18 cellular contexts compared by ENCODE assay signal in genomic region chrX:13411496-13412207, GRCh38.
"Had no signal": no experiment of that assay in that cellular context is flagged by ENCODE, and none has a peak within 500 bp of the region (broad histone marks: within the 10 kb centered on the region; RNA-seq: fewer than 3 reads in every experiment).

No MANE protein-coding gene starts in this region.

- DNase-seq: activated CD4-positive, alpha-beta T cell treated with anti-CD3 and anti-CD28 coated beads, Interleukin-2, amount 50 U/mL, for 48 hours; activated CD4-positive, CD25-positive, alpha-beta regulatory T cell treated with anti-CD3 and anti-CD28 coated beads, Interleukin-2, amount 50 U/mL, for 72 hours; activated gamma-delta T cell treated with Interleukin-2 at 50 U/mL for 16 hours; effector CD8-positive, alpha-beta T cell; heart left ventricle; immature natural killer cell; kidney glomerular epithelial cell; left ventricle myocardium inferior; naive B cell; stimulated activated CD4-positive, alpha-beta T cell treated with anti-CD3 and anti-CD28 coated beads, Interleukin-2, amount 100 ng/mL, for 24 hours; stimulated activated naive CD8-positive, alpha-beta T cell treated with anti-CD3 and anti-CD28 coated beads, Interleukin-15, Interleukin-2, amounts not matched to agents 100 U/mL and 50 U/mL, for 24 hours; substantia nigra; T-helper 9 cell; tibial artery had no signal

- H3K27me3 ChIP-seq: esophagus muscularis mucosa, gastroesophageal sphincter, right atrium auricular region, tibial artery had no signal

- H3K9me3 ChIP-seq: gastroesophageal sphincter, left ventricle myocardium inferior, prostate gland, tibial artery had no signal

- H3K4me3 ChIP-seq: esophagus muscularis mucosa, gastroesophageal sphincter, heart left ventricle, left ventricle myocardium inferior, prostate gland, right atrium auricular region, tibial artery had no signal

- ATAC-seq: gastroesophageal sphincter; heart left ventricle; stimulated activated naive CD8-positive, alpha-beta T cell treated with anti-CD3 and anti-CD28 coated beads, Interleukin-15, Interleukin-2, amounts not matched to agents 100 U/mL and 50 U/mL, for 24 hours had no signal

- H3K27ac ChIP-seq: esophagus muscularis mucosa, gastroesophageal sphincter, heart left ventricle, left ventricle myocardium inferior, prostate gland, right atrium auricular region, tibial artery had no signal

- H3K36me3 ChIP-seq: esophagus muscularis mucosa, gastroesophageal sphincter, heart left ventricle, left ventricle myocardium inferior, prostate gland, right atrium auricular region, tibial artery had no signal

- H3K4me1 ChIP-seq: heart left ventricle, left ventricle myocardium inferior, prostate gland, right atrium auricular region, tibial artery had no signal
